ENCODE assay signal across 1 cellular context in the genomic region with DNA sequence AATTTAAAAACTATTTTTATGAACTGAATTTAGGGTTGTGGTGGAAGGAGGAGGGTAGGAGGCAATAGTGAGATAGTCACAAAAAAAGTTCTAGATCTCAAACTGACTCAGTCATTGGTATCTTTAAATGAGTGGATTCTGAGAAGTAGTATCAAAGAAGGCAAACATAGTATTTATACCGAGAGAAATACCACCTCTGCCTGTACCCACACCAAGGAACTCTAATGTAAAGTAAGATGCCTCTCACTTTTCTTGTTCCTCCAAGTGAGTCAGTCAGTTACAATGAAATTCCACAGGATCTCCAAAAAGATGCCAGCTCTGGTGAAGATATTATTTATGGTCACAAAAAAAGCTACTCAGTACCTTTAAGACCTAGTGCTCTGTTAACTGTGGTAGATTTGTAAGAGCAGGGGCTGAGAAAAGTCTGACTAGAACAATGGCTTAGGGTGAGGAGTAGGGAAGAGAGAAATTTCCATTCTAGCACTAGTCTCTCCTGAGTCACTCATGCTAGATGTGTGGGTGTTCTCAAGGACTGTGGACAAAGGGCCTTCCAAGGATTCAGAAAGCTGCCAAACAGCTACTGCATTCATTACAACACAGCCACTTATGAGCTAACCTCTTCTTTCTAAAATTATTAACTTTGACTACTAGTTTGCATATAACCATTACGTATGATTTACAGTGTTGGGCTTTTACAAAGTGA.
TF ChIP-seq lines count a peak whose summit lies in the region.

No MANE protein-coding gene starts in this region.

TF ChIP-seq in GM23338, 12 proteins besides CTCF, POLR2A, EP300 and RAD21 (continued from another document):
- TF ChIP-seq, protein P1, sequence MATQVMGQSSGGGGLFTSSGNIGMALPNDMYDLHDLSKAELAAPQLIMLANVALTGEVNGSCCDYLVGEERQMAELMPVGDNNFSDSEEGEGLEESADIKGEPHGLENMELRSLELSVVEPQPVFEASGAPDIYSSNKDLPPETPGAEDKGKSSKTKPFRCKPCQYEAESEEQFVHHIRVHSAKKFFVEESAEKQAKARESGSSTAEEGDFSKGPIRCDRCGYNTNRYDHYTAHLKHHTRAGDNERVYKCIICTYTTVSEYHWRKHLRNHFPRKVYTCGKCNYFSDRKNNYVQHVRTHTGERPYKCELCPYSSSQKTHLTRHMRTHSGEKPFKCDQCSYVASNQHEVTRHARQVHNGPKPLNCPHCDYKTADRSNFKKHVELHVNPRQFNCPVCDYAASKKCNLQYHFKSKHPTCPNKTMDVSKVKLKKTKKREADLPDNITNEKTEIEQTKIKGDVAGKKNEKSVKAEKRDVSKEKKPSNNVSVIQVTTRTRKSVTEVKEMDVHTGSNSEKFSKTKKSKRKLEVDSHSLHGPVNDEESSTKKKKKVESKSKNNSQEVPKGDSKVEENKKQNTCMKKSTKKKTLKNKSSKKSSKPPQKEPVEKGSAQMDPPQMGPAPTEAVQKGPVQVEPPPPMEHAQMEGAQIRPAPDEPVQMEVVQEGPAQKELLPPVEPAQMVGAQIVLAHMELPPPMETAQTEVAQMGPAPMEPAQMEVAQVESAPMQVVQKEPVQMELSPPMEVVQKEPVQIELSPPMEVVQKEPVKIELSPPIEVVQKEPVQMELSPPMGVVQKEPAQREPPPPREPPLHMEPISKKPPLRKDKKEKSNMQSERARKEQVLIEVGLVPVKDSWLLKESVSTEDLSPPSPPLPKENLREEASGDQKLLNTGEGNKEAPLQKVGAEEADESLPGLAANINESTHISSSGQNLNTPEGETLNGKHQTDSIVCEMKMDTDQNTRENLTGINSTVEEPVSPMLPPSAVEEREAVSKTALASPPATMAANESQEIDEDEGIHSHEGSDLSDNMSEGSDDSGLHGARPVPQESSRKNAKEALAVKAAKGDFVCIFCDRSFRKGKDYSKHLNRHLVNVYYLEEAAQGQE (IDR thresholded peaks at IDR 0.05; ENCODE audit: unreplicated experiment), result no peak
TF ChIP-seq in GM23338: peak in this region for 0.
